Comparison of ENCODE assay signal across 1 cellular context in the genomic region with DNA sequence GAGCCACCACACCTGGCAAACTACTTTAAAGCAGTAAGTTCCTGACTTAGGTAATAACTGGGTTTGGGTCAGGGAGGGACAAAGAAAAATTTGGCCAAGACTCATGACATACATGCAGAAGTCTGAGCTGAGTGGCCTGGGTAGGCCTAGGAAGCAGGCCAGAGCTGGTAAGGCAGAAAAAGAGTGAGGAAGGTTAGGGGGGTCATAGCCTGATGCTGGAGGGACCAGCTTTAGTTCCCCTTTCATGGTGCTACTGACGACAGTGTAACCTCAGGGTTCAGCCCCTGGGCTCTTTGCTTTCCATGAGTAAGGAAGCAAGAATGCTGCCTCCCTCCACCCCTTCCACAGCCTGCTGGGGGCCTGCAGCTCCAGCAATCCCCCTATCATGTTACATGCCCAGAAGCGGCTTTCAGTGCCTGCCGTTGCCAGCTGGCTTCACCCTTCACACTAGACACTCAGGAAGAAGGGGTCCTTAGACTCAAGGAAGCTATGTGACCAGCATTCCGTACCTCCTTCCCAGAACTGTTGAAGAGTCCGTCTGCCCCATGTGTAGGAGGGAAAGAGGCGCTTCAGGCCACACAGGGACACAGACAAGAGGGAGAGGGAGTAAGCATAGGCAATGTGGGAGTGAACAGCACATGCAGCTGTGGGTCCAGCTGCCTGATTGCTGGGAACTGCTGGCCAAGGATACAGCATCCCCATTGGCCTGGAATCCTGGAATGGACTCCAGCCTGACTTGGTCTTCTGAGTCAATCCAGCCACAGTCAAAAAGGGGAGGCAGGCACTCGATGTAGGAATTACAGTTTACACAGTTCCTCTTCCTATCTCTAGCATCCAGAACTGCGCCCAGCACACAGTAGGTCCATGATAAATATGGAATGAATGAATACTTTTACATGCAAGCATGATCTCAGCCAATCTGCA.
TF ChIP-seq lines count a peak whose summit lies in the region.

No MANE protein-coding gene starts in this region.

TF ChIP-seq in K562, 482 proteins besides CTCF, POLR2A, EP300 and RAD21 (continued from another document and continues in another):
- TF ChIP-seq, protein P1, sequence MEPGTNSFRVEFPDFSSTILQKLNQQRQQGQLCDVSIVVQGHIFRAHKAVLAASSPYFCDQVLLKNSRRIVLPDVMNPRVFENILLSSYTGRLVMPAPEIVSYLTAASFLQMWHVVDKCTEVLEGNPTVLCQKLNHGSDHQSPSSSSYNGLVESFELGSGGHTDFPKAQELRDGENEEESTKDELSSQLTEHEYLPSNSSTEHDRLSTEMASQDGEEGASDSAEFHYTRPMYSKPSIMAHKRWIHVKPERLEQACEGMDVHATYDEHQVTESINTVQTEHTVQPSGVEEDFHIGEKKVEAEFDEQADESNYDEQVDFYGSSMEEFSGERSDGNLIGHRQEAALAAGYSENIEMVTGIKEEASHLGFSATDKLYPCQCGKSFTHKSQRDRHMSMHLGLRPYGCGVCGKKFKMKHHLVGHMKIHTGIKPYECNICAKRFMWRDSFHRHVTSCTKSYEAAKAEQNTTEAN (CRISPR knock-in tag; IDR thresholded peaks at IDR 0.05): no peak
- TF ChIP-seq HDAC8 (tag; IDR thresholded peaks at IDR 0.05) (peak; percentile 20), U2AF2 (optimal IDR thresholded peaks at IDR 0.05; ENCODE audit: low read depth, low read length) (no peak), ZNF561 (CRISPR knock-in tag; conservative IDR thresholded peaks at IDR 0.05) (no peak), BCOR (IDR thresholded peaks at IDR 0.05) (no peak), HNRNPK (IDR thresholded peaks at IDR 0.05; ENCODE audit: low read depth, low read length, poor library complexity, severe bottlenecking) (no peak), KLF13 (tag; IDR thresholded peaks at IDR 0.05; ENCODE audit: borderline replicate concordance, low read depth) (0 out of 2 replicates have a peak, but pooled peaks have one; percentile 10), PTTG1 (tag; IDR thresholded peaks at IDR 0.05; ENCODE audit: low read depth) (no peak), SMARCE1 (IDR thresholded peaks at IDR 0.05) (peak; percentile 30; the same call in 1 of the 2 replicates), ZKSCAN1 (IDR thresholded peaks at IDR 0.05; ENCODE audit: low read depth, low read length) (peak; percentile 97), HDAC1 (IDR thresholded peaks at IDR 0.05) (peak in 1 of 2 experiments; percentile 27; a peak in 1 of 4 replicates), ZNF586 (CRISPR knock-in tag; conservative IDR thresholded peaks at IDR 0.05) (no peak), SMARCA4 (IDR thresholded peaks at IDR 0.05) (peak; percentile 39; the same call in 1 of the 2 replicates), SMAD1 (IDR thresholded peaks at IDR 0.05; ENCODE audit: low read depth, low read length, partially characterized antibody) (no peak), NCOA4 (IDR thresholded peaks at IDR 0.05; ENCODE audit: partially characterized antibody) (no peak), TCF3 (CRISPR knock-in tag; IDR thresholded peaks at IDR 0.05) (peak; percentile 53), ZNF780A (CRISPR knock-in tag; IDR thresholded peaks at IDR 0.05) (no peak), C11orf30 (IDR thresholded peaks at IDR 0.05; ENCODE audit: low read depth) (no peak), RFX7 (CRISPR knock-in tag; IDR thresholded peaks at IDR 0.05) (no peak), SMAD4 (CRISPR knock-in tag; conservative IDR thresholded peaks at IDR 0.05) (peak; percentile 43; the same call in 1 of the 2 replicates), NCOR1 (IDR thresholded peaks at IDR 0.05) (0 out of 2 replicates have a peak, but pooled peaks have one; percentile 12), TEAD4 (IDR thresholded peaks at IDR 0.05; ENCODE audit: low read length) (peak; percentile 37; the same call in 1 of the 2 replicates), TEAD4 (CRISPR knock-in tag; IDR thresholded peaks at IDR 0.05; ENCODE audit: borderline replicate concordance) (peak; percentile 34; the same call in 1 of the 2 replicates), DNMT1 (IDR thresholded peaks at IDR 0.05) (no peak), GATAD2A (IDR thresholded peaks at IDR 0.05) (no peak; the same call in 1 of the 2 replicates)
- TF ChIP-seq, protein P2, sequence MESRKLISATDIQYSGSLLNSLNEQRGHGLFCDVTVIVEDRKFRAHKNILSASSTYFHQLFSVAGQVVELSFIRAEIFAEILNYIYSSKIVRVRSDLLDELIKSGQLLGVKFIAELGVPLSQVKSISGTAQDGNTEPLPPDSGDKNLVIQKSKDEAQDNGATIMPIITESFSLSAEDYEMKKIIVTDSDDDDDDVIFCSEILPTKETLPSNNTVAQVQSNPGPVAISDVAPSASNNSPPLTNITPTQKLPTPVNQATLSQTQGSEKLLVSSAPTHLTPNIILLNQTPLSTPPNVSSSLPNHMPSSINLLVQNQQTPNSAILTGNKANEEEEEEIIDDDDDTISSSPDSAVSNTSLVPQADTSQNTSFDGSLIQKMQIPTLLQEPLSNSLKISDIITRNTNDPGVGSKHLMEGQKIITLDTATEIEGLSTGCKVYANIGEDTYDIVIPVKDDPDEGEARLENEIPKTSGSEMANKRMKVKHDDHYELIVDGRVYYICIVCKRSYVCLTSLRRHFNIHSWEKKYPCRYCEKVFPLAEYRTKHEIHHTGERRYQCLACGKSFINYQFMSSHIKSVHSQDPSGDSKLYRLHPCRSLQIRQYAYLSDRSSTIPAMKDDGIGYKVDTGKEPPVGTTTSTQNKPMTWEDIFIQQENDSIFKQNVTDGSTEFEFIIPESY (CRISPR knock-in tag; IDR thresholded peaks at IDR 0.05): peak; percentile 7; the same call in 1 of the 2 replicates
- TF ChIP-seq, protein P3, sequence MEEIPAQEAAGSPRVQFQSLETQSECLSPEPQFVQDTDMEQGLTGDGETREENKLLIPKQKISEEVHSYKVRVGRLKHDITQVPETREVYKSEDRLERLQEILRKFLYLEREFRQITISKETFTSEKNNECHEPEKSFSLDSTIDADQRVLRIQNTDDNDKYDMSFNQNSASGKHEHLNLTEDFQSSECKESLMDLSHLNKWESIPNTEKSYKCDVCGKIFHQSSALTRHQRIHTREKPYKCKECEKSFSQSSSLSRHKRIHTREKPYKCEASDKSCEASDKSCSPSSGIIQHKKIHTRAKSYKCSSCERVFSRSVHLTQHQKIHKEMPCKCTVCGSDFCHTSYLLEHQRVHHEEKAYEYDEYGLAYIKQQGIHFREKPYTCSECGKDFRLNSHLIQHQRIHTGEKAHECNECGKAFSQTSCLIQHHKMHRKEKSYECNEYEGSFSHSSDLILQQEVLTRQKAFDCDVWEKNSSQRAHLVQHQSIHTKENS (CRISPR knock-in tag; IDR thresholded peaks at IDR 0.05): no peak
- TF ChIP-seq, protein P4, sequence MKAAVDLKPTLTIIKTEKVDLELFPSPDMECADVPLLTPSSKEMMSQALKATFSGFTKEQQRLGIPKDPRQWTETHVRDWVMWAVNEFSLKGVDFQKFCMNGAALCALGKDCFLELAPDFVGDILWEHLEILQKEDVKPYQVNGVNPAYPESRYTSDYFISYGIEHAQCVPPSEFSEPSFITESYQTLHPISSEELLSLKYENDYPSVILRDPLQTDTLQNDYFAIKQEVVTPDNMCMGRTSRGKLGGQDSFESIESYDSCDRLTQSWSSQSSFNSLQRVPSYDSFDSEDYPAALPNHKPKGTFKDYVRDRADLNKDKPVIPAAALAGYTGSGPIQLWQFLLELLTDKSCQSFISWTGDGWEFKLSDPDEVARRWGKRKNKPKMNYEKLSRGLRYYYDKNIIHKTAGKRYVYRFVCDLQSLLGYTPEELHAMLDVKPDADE (conservative IDR thresholded peaks at IDR 0.05; ENCODE audit: control insufficient read depth, low read depth, low read length): no peak; the same call in 1 of the 2 replicates
- TF ChIP-seq, protein P5, sequence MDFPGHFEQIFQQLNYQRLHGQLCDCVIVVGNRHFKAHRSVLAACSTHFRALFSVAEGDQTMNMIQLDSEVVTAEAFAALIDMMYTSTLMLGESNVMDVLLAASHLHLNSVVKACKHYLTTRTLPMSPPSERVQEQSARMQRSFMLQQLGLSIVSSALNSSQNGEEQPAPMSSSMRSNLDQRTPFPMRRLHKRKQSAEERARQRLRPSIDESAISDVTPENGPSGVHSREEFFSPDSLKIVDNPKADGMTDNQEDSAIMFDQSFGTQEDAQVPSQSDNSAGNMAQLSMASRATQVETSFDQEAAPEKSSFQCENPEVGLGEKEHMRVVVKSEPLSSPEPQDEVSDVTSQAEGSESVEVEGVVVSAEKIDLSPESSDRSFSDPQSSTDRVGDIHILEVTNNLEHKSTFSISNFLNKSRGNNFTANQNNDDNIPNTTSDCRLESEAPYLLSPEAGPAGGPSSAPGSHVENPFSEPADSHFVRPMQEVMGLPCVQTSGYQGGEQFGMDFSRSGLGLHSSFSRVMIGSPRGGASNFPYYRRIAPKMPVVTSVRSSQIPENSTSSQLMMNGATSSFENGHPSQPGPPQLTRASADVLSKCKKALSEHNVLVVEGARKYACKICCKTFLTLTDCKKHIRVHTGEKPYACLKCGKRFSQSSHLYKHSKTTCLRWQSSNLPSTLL (IDR thresholded peaks at IDR 0.05): no peak
- TF ChIP-seq, protein P6, sequence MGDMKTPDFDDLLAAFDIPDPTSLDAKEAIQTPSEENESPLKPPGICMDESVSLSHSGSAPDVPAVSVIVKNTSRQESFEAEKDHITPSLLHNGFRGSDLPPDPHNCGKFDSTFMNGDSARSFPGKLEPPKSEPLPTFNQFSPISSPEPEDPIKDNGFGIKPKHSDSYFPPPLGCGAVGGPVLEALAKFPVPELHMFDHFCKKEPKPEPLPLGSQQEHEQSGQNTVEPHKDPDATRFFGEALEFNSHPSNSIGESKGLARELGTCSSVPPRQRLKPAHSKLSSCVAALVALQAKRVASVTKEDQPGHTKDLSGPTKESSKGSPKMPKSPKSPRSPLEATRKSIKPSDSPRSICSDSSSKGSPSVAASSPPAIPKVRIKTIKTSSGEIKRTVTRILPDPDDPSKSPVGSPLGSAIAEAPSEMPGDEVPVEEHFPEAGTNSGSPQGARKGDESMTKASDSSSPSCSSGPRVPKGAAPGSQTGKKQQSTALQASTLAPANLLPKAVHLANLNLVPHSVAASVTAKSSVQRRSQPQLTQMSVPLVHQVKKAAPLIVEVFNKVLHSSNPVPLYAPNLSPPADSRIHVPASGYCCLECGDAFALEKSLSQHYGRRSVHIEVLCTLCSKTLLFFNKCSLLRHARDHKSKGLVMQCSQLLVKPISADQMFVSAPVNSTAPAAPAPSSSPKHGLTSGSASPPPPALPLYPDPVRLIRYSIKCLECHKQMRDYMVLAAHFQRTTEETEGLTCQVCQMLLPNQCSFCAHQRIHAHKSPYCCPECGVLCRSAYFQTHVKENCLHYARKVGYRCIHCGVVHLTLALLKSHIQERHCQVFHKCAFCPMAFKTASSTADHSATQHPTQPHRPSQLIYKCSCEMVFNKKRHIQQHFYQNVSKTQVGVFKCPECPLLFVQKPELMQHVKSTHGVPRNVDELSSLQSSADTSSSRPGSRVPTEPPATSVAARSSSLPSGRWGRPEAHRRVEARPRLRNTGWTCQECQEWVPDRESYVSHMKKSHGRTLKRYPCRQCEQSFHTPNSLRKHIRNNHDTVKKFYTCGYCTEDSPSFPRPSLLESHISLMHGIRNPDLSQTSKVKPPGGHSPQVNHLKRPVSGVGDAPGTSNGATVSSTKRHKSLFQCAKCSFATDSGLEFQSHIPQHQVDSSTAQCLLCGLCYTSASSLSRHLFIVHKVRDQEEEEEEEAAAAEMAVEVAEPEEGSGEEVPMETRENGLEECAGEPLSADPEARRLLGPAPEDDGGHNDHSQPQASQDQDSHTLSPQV (IDR thresholded peaks at IDR 0.05): 0 out of 2 replicates have a peak, but pooled peaks have one; percentile 36
- TF ChIP-seq, protein P7, sequence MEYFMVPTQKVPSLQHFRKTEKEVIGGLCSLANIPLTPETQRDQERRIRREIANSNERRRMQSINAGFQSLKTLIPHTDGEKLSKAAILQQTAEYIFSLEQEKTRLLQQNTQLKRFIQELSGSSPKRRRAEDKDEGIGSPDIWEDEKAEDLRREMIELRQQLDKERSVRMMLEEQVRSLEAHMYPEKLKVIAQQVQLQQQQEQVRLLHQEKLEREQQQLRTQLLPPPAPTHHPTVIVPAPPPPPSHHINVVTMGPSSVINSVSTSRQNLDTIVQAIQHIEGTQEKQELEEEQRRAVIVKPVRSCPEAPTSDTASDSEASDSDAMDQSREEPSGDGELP (CRISPR knock-in tag; IDR thresholded peaks at IDR 0.05; ENCODE audit: borderline replicate concordance): peak; percentile 66; the same call in 1 of the 2 replicates
- TF ChIP-seq, protein P8, sequence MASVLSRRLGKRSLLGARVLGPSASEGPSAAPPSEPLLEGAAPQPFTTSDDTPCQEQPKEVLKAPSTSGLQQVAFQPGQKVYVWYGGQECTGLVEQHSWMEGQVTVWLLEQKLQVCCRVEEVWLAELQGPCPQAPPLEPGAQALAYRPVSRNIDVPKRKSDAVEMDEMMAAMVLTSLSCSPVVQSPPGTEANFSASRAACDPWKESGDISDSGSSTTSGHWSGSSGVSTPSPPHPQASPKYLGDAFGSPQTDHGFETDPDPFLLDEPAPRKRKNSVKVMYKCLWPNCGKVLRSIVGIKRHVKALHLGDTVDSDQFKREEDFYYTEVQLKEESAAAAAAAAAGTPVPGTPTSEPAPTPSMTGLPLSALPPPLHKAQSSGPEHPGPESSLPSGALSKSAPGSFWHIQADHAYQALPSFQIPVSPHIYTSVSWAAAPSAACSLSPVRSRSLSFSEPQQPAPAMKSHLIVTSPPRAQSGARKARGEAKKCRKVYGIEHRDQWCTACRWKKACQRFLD (CRISPR knock-in tag; IDR thresholded peaks at IDR 0.05): peak; percentile 85
- TF ChIP-seq, protein P9, sequence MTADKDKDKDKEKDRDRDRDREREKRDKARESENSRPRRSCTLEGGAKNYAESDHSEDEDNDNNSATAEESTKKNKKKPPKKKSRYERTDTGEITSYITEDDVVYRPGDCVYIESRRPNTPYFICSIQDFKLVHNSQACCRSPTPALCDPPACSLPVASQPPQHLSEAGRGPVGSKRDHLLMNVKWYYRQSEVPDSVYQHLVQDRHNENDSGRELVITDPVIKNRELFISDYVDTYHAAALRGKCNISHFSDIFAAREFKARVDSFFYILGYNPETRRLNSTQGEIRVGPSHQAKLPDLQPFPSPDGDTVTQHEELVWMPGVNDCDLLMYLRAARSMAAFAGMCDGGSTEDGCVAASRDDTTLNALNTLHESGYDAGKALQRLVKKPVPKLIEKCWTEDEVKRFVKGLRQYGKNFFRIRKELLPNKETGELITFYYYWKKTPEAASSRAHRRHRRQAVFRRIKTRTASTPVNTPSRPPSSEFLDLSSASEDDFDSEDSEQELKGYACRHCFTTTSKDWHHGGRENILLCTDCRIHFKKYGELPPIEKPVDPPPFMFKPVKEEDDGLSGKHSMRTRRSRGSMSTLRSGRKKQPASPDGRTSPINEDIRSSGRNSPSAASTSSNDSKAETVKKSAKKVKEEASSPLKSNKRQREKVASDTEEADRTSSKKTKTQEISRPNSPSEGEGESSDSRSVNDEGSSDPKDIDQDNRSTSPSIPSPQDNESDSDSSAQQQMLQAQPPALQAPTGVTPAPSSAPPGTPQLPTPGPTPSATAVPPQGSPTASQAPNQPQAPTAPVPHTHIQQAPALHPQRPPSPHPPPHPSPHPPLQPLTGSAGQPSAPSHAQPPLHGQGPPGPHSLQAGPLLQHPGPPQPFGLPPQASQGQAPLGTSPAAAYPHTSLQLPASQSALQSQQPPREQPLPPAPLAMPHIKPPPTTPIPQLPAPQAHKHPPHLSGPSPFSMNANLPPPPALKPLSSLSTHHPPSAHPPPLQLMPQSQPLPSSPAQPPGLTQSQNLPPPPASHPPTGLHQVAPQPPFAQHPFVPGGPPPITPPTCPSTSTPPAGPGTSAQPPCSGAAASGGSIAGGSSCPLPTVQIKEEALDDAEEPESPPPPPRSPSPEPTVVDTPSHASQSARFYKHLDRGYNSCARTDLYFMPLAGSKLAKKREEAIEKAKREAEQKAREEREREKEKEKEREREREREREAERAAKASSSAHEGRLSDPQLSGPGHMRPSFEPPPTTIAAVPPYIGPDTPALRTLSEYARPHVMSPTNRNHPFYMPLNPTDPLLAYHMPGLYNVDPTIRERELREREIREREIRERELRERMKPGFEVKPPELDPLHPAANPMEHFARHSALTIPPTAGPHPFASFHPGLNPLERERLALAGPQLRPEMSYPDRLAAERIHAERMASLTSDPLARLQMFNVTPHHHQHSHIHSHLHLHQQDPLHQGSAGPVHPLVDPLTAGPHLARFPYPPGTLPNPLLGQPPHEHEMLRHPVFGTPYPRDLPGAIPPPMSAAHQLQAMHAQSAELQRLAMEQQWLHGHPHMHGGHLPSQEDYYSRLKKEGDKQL (CRISPR knock-in tag; IDR thresholded peaks at IDR 0.05; ENCODE audit: borderline replicate concordance): no peak
